Comparison of ENCODE assay signal across 22 cellular contexts in genomic region chr11:102147632-102148031, GRCh38. TPM values are rescaled to one million over a fixed set of nuclear protein-coding genes. Genes with fewer than 3 reads are reported as not detected.
A peak's percentile ranks its signal among the peaks of the same experiment; 100 is the strongest.
DNase-seq lines count a peak whose midpoint lies in the region; ATAC-seq and TF ChIP-seq lines count a peak whose summit lies in the region.
"Had no signal": no experiment of that assay in that cellular context is flagged by ENCODE, and none has a peak within 500 bp of the region (broad histone marks: within the 10 kb centered on the region; RNA-seq: fewer than 3 reads in every experiment).

No MANE protein-coding gene starts in this region.

- H3K9me3 ChIP-seq in breast epithelium (no peaks in the 10 kb centered on the region), hepatocyte (ENCODE audit: low read depth) (no peaks in the 10 kb centered on the region), thoracic aorta (no peaks in the 10 kb centered on the region), uterus (no peaks in the 10 kb centered on the region)
- no peaks in the 10 kb centered on the region for H3K9me3 ChIP-seq in CD4-positive, alpha-beta memory T cell (ENCODE audit: control insufficient read depth in 1 of 2, low read length in 2 of 2)
- H3K9me3 ChIP-seq: BE2C had no signal

- peaks cover 54% of the 10 kb centered on the region for H3K4me1 Mint-ChIP-seq in MCF 10A (ENCODE audit: insufficient read depth, unreplicated experiment)
- no peaks in the 10 kb centered on the region for H3K4me1 Mint-ChIP-seq in CD4-positive, alpha-beta memory T cell
- H3K4me1 Mint-ChIP-seq: CD4-positive, CD25-positive, alpha-beta regulatory T cell; IgD-negative memory B cell had no signal

- intact Hi-C loops in MCF 10A (cut with micrococcal nuclease) (no loop called here), breast epithelium (cut with DNase I; ENCODE audit: low total_unique reads) (no loop called here), uterus (cut with DNase I; ENCODE audit: low total_unique reads) (no loop called here)
- intact Hi-C loops in CD4-positive, alpha-beta memory T cell (cut with micrococcal nuclease): no loop called here

- no peak for TF ChIP-seq POLR2A in breast epithelium (IDR thresholded peaks at IDR 0.05)
- no peak for TF ChIP-seq POLR2A in uterus (IDR thresholded peaks at IDR 0.05)

- H3K4me1 ChIP-seq in breast epithelium (peaks cover 0 to 5% of the 10 kb centered on the region in 2 donors), hepatocyte (ENCODE audit: insufficient read depth) (peaks cover 31% of the 10 kb centered on the region), thoracic aorta (ENCODE audit: control insufficient read depth in 1 of 2, low read depth in 2 of 2) (peaks cover 44 to 91% of the 10 kb centered on the region in 2 donors), uterus (peaks cover 0 to 7% of the 10 kb centered on the region in 2 donors)
- H3K4me1 ChIP-seq in CD4-positive, alpha-beta memory T cell (ENCODE audit: insufficient read depth, low read length): no peaks in the 10 kb centered on the region
- H3K4me1 ChIP-seq: BE2C had no signal

- TF ChIP-seq CTCF in MCF 10A (IDR thresholded peaks at IDR 0.05; ENCODE audit: unreplicated experiment) (no peak), breast epithelium (IDR thresholded peaks at IDR 0.05) (no peak), hepatocyte (IDR thresholded peaks at IDR 0.05; ENCODE audit: poor library complexity) (no peak), thoracic aorta (IDR thresholded peaks at IDR 0.05) (no peak), uterus (IDR thresholded peaks at IDR 0.05) (no peak)

- H3K4me3 ChIP-seq in breast epithelium (no peak overlapping the region), hepatocyte (no peak overlapping the region), thoracic aorta (no peak overlapping the region), uterus (no peak overlapping the region)
- H3K4me3 ChIP-seq in CD4-positive, alpha-beta memory T cell (ENCODE audit: low read length in 2 of 2): no peak overlapping the region
- H3K4me3 ChIP-seq: GM12878 had no signal

- no TSS peak for BruUV-seq in MCF 10A (replicated peaks; lab: Mats Ljungman, UMichigan)

- H3K27me3 Mint-ChIP-seq in MCF 10A (ENCODE audit: insufficient read depth, unreplicated experiment): no peaks in the 10 kb centered on the region
- peaks cover 18 to 20% of the 10 kb centered on the region in 2 donors for H3K27me3 Mint-ChIP-seq in CD4-positive, alpha-beta memory T cell

- H3K9me3 Mint-ChIP-seq in MCF 10A (ENCODE audit: unreplicated experiment): no peaks in the 10 kb centered on the region
- no peaks in the 10 kb centered on the region for H3K9me3 Mint-ChIP-seq in CD4-positive, alpha-beta memory T cell
- H3K9me3 Mint-ChIP-seq: CD4-positive, CD25-positive, alpha-beta regulatory T cell; IgD-negative memory B cell had no signal

- H3K4me3 Mint-ChIP-seq in MCF 10A (ENCODE audit: unreplicated experiment): no peak overlapping the region
- no peak overlapping the region for H3K4me3 Mint-ChIP-seq in CD4-positive, alpha-beta memory T cell
- H3K4me3 Mint-ChIP-seq: CD4-positive, CD25-positive, alpha-beta regulatory T cell; IgD-negative memory B cell had no signal

- H3K27ac ChIP-seq in breast epithelium (no peak overlapping the region), hepatocyte (no peak overlapping the region), thoracic aorta (peak overlapping the region; percentile 73 to 84), uterus (no peak overlapping the region)
- no peak overlapping the region for H3K27ac ChIP-seq in CD4-positive, alpha-beta memory T cell (ENCODE audit: low read depth, low read length)

- H4K20me1 ChIP-seq in hepatocyte (ENCODE audit: insufficient read depth, poor library complexity, severe bottlenecking): peaks cover 71% of the 10 kb centered on the region

- no peaks in the 10 kb centered on the region for H3K9me2 ChIP-seq in hepatocyte (replicated peaks; ENCODE audit: insufficient read depth)

- H3K79me2 ChIP-seq in hepatocyte: peaks cover 100% of the 10 kb centered on the region

- no peak for ATAC-seq in thoracic aorta (ENCODE audit: insufficient number of reproducible peaks, low FRiP score, low read depth)
- ATAC-seq: GM12878, PC-3 had no signal

- peak overlapping the region; percentile 10 for H3K4me2 ChIP-seq in hepatocyte

- H3K36me3 ChIP-seq in breast epithelium (no peaks in the 10 kb centered on the region), hepatocyte (replicated peaks; ENCODE audit: insufficient read depth, low read depth) (no peaks in the 10 kb centered on the region), thoracic aorta (no peaks in the 10 kb centered on the region), uterus (no peaks in the 10 kb centered on the region)
- no peaks in the 10 kb centered on the region for H3K36me3 ChIP-seq in CD4-positive, alpha-beta memory T cell (ENCODE audit: insufficient read depth, low read length)
- H3K36me3 ChIP-seq: BE2C had no signal

- 86% methylated on average over 2 of the region's 2 CpGs for WGBS in hepatocyte (ENCODE audit: low lambda C conversion rate, missing lambda C conversion rate)

- no peak overlapping the region for H2AFZ ChIP-seq in hepatocyte

- H3K27ac Mint-ChIP-seq in MCF 10A (ENCODE audit: low read depth, unreplicated experiment): peak overlapping the region; percentile 46
- no peak overlapping the region for H3K27ac Mint-ChIP-seq in CD4-positive, alpha-beta memory T cell
- H3K27ac Mint-ChIP-seq: CD4-positive, CD25-positive, alpha-beta regulatory T cell; IgD-negative memory B cell had no signal

- CTCF ChIA-PET in MCF 10A (lab: Yijun Ruan, JAX): interaction anchor here (0.8 to 1.2 kb wide), 4 partner anchors 10 to 140 kb away, joined by 3 to 5 read pairs (median 4); no protein-coding TSS in a partner anchor
- CTCF ChIA-PET in CD4-positive, alpha-beta memory T cell (lab: Charles Lee; ENCODE audit: partially characterized antibody): no interaction called here

- DNase-seq in MCF 10A (ENCODE audit: unreplicated experiment) (no peak), breast epithelium (ENCODE audit: low spot score in 2 of 2) (no peak), amniotic epithelial cell (ENCODE audit: low read depth) (peak; percentile 70), hepatocyte (ENCODE audit: low spot score) (no peak), thoracic aorta (ENCODE audit: low spot score) (no peak), uterus (no peak), GDM1 (lab: John Stamatoyannopoulos, UW) (no peak)
- DNase-seq in CD4-positive, alpha-beta memory T cell: no peak
- DNase-seq: BE2C; CD4-positive, CD25-positive, alpha-beta regulatory T cell; COR-L47; DMS79 treated with DMSO at 0.1 percent for 48 hours; NCI-H1417; NCI-H1694 treated with DMSO at 0.1 percent for 48 hours; NCI-H2081 treated with DMSO at 0.1 percent for 48 hours; NCI-H446; NCI-H526; PC-3; RPMI8226; SHP77 had no signal

- H3K27me3 ChIP-seq in breast epithelium: no peaks in the 10 kb centered on the region
- no peaks in the 10 kb centered on the region for H3K27me3 ChIP-seq in hepatocyte
- H3K27me3 ChIP-seq in thoracic aorta (replicated peaks; ENCODE audit: insufficient read depth): no peaks in the 10 kb centered on the region
- no peaks in the 10 kb centered on the region for H3K27me3 ChIP-seq in uterus
- H3K27me3 ChIP-seq in CD4-positive, alpha-beta memory T cell (ENCODE audit: insufficient read depth, low read length): no peaks in the 10 kb centered on the region

- H3K36me3 Mint-ChIP-seq in MCF 10A (ENCODE audit: insufficient read depth, unreplicated experiment): peaks cover 10% of the 10 kb centered on the region
- no peaks in the 10 kb centered on the region for H3K36me3 Mint-ChIP-seq in CD4-positive, alpha-beta memory T cell
- H3K36me3 Mint-ChIP-seq: CD4-positive, CD25-positive, alpha-beta regulatory T cell; IgD-negative memory B cell had no signal

- POLR2A ChIA-PET in MCF 10A (lab: Yijun Ruan, JAX): interaction anchor here (1.0 to 2.1 kb wide), 6 partner anchors 10 to 121 kb away, joined by 3 to 19 read pairs (median 4); partner anchors contain the start of gene YAP1
- POLR2A ChIA-PET in CD4-positive, alpha-beta memory T cell (lab: Charles Lee; ENCODE audit: partially characterized antibody): no interaction called here

RNA-seq across cellular contexts. Expression of gene YAP1, which starts 37.4 kb away (rescaled TPM):
- total RNA-seq in MCF 10A (2022): 139 and 158 TPM in 2 replicates
- 100 to 1,000 TPM; 179 to 215 (median 184) TPM for total RNA-seq in breast epithelium
- 111 and 125 TPM in 2 replicates for total RNA-seq in hepatocyte
- polyA plus RNA-seq in hepatocyte: 20.6 and 28.5 TPM in 2 replicates
- 100 to 1,000 TPM; 355 to 434 TPM for total RNA-seq in thoracic aorta
- 100 to 1,000 TPM; 168 to 230 (median 194) TPM for total RNA-seq in uterus
- under 1 TPM; 0.44 to 0.75 TPM for total RNA-seq in CD4-positive, alpha-beta memory T cell
- not detected for polyA plus RNA-seq in CD4-positive, alpha-beta memory T cell
- total RNA-seq: CD4-positive, CD25-positive, alpha-beta regulatory T cell had no signal
- polyA plus RNA-seq: CD4-positive, CD25-positive, alpha-beta regulatory T cell; IgD-negative memory B cell had no signal

Comparison
In these comparisons a context has a peak if more than half of its experiments do, and no peak if none do; other contexts are left out.
1. H3K27ac ChIP-seq: peak in thoracic aorta (2 of 2); none in breast epithelium (0 of 2), hepatocyte (single experiment), uterus (0 of 2) and CD4-positive, alpha-beta memory T cell (single experiment).
2. RNA of gene YAP1, which starts 37.4 kb away (total RNA-seq): 355 to 434 TPM in thoracic aorta, 168 to 230 TPM in uterus, 179 to 215 TPM in breast epithelium, 139 to 158 TPM in MCF 10A and 111 to 125 TPM in hepatocyte; 0.44 to 0.75 TPM in CD4-positive, alpha-beta memory T cell; every median in the first group is over 10 times any median in the second.